ENCODE assay signal across 17 cellular contexts in genomic region chr2:180507028-180507427, GRCh38.
DNase-seq lines count a peak whose midpoint lies in the region; FAIRE-seq and TF ChIP-seq lines count a peak whose summit lies in the region.
"Had no signal": no experiment of that assay in that cellular context is flagged by ENCODE, and none has a peak within 500 bp of the region (broad histone marks: within the 10 kb centered on the region; RNA-seq: fewer than 3 reads in every experiment).

No MANE protein-coding gene starts in this region.

- TF ChIP-seq CTCF in HFFc6 (IDR thresholded peaks at IDR 0.05) = no peak

- no peak overlapping the region for H3K4me3 Mint-ChIP-seq in HFFc6
- H3K4me3 Mint-ChIP-seq: B cell; CD4-positive, alpha-beta T cell; IgD-negative memory B cell had no signal

- H3K27ac ChIP-seq in epithelial cell of prostate = no peak overlapping the region

- H3K4me1 Mint-ChIP-seq in HFFc6 (ENCODE audit: low read depth) = peaks cover 45% of the 10 kb centered on the region
- H3K4me1 Mint-ChIP-seq: B cell, IgD-negative memory B cell had no signal

- DNase-seq in HFFc6 (peak; percentile 18), epithelial cell of prostate (ENCODE audit: low read depth, low spot score) (peak; percentile 31), renal cortical epithelial cell (ENCODE audit: low read depth) (peak; percentile 4), superior temporal gyrus (ENCODE audit: extremely low spot score) (no peak), GM19239 (ENCODE audit: insufficient read length, low spot score) (no peak)
- no peak for DNase-seq in effector CD4-positive, alpha-beta T cell
- DNase-seq: CD4-positive, alpha-beta T cell; H7; NCI-H1048; NCI-H2107; NCI-H226; NCI-H526; NK-92 treated with Interleukin-12 subunit alpha and Interleukin-12 subunit beta, amount 100 ng/mL, for 24 hours; OCI-M1 had no signal

- H3K27ac Mint-ChIP-seq in HFFc6 = no peak overlapping the region
- H3K27ac Mint-ChIP-seq: B cell; CD4-positive, alpha-beta T cell; IgD-negative memory B cell had no signal

- no peaks in the 10 kb centered on the region for H3K27me3 Mint-ChIP-seq in HFFc6 (ENCODE audit: insufficient read depth)
- H3K27me3 Mint-ChIP-seq: CD4-positive, alpha-beta T cell had no signal

- H3K36me3 Mint-ChIP-seq in HFFc6 (ENCODE audit: low read depth) = no peaks in the 10 kb centered on the region
- H3K36me3 Mint-ChIP-seq: IgD-negative memory B cell had no signal

- H3K9me3 Mint-ChIP-seq in HFFc6 = no peaks in the 10 kb centered on the region
- H3K9me3 Mint-ChIP-seq: CD4-positive, alpha-beta T cell; IgD-negative memory B cell had no signal

- FAIRE-seq in TTC549 (lab: Jason Lieb, UNC) = peak; percentile 48
- no peak for FAIRE-seq in GM19239 (lab: Jason Lieb, UNC)

Comparison
In these comparisons a context has a peak if more than half of its experiments do, and no peak if none do; other contexts are left out.
1. DNase-seq: peak in HFFc6 (single experiment), epithelial cell of prostate (single experiment) and renal cortical epithelial cell (single experiment); none in superior temporal gyrus (single experiment), effector CD4-positive, alpha-beta T cell (single experiment) and GM19239 (single experiment).